Comparison of ENCODE assay signal across 8 cellular contexts in genomic region chr17:48577330-48577945, GRCh38. TPM values are rescaled to one million over a fixed set of nuclear protein-coding genes. Genes with fewer than 3 reads are reported as not detected.
A peak's percentile ranks its signal among the peaks of the same experiment; 100 is the strongest.
DNase-seq lines count a peak whose midpoint lies in the region; ATAC-seq lines count a peak whose summit lies in the region.

No MANE protein-coding gene starts in this region.

- DNase-seq in ACHN (peak; percentile 42), memory B cell (ENCODE audit: low spot score in 2 of 2) (no peak), EL (no peak), GM19238 (ENCODE audit: insufficient read length, low spot score) (no peak)
- no peak for DNase-seq in activated naive CD8-positive, alpha-beta T cell treated with anti-CD3 and anti-CD28 coated beads, Interleukin-2, amount 10 ng/mL, durations not matched to agents 7 days and 5 days
- no peak for DNase-seq in stimulated activated CD4-positive, alpha-beta T cell treated with anti-CD3 and anti-CD28 coated beads, Interleukin-4, amount 100 ng/mL, for 24 hours

- H3K9me3 Mint-ChIP-seq in activated naive CD8-positive, alpha-beta T cell treated with anti-CD3 and anti-CD28 coated beads, Interleukin-2, amount 10 ng/mL, durations not matched to agents 7 days and 5 days, result no peaks in the 10 kb centered on the region
- H3K9me3 Mint-ChIP-seq in memory B cell, result no peaks in the 10 kb centered on the region

- peak overlapping the region; percentile 89 for H3K4me3 Mint-ChIP-seq in activated naive CD8-positive, alpha-beta T cell treated with anti-CD3 and anti-CD28 coated beads, Interleukin-2, amount 10 ng/mL, durations not matched to agents 7 days and 5 days
- peak overlapping the region; percentile 71 for H3K4me3 Mint-ChIP-seq in memory B cell

- H3K27ac Mint-ChIP-seq in activated naive CD8-positive, alpha-beta T cell treated with anti-CD3 and anti-CD28 coated beads, Interleukin-2, amount 10 ng/mL, durations not matched to agents 7 days and 5 days, result peak overlapping the region; percentile 74
- peak overlapping the region; percentile 38 for H3K27ac Mint-ChIP-seq in memory B cell

- in situ Hi-C loops in ACHN (cut with HindIII; ENCODE audit: low pct_ligation_motif_present, low pct_unique_long_range_greater_than_20kb, low sequenced_read_pairs), result no loop called here

- peaks cover 12% of the 10 kb centered on the region for H3K36me3 Mint-ChIP-seq in activated naive CD8-positive, alpha-beta T cell treated with anti-CD3 and anti-CD28 coated beads, Interleukin-2, amount 10 ng/mL, durations not matched to agents 7 days and 5 days
- peaks cover 2% of the 10 kb centered on the region for H3K36me3 Mint-ChIP-seq in memory B cell

- peaks cover 36% of the 10 kb centered on the region for H3K27me3 Mint-ChIP-seq in activated naive CD8-positive, alpha-beta T cell treated with anti-CD3 and anti-CD28 coated beads, Interleukin-2, amount 10 ng/mL, durations not matched to agents 7 days and 5 days
- H3K27me3 Mint-ChIP-seq in memory B cell, result peaks cover 20% of the 10 kb centered on the region

- ATAC-seq in HG02642 (IDR thresholded peaks at IDR 0.05; ENCODE audit: poor library complexity, unreplicated experiment) (peak; percentile 5), memory B cell (ENCODE audit: low read depth) (no peak), GM18873 (IDR thresholded peaks at IDR 0.05; ENCODE audit: low FRiP score, unreplicated experiment) (no peak)
- ATAC-seq in activated naive CD8-positive, alpha-beta T cell treated with anti-CD3 and anti-CD28 coated beads, Interleukin-2, amount 10 ng/mL, durations not matched to agents 7 days and 5 days (ENCODE audit: low read depth), result peak; percentile 8

- POLR2A ChIA-PET in activated naive CD8-positive, alpha-beta T cell treated with anti-CD3 and anti-CD28 coated beads, Interleukin-2, amount 10 ng/mL, durations not matched to agents 7 days and 5 days (lab: Charles Lee), result interaction anchor here (0.5 to 1.4 kb wide), 4 partner anchors 22 to 494 kb away, joined by 3 to 4 read pairs (median 3); no protein-coding TSS in a partner anchor

- peaks cover 33% of the 10 kb centered on the region for H3K4me1 Mint-ChIP-seq in activated naive CD8-positive, alpha-beta T cell treated with anti-CD3 and anti-CD28 coated beads, Interleukin-2, amount 10 ng/mL, durations not matched to agents 7 days and 5 days
- H3K4me1 Mint-ChIP-seq in memory B cell, result peaks cover 10% of the 10 kb centered on the region

RNA-seq across cellular contexts. Expression of gene HOXB4, which starts 0.7 kb away (rescaled TPM):
- 1 to 10 TPM; 5.3 to 6.4 TPM for total RNA-seq in activated naive CD8-positive, alpha-beta T cell treated with anti-CD3 and anti-CD28 coated beads, Interleukin-2, amount 10 ng/mL, durations not matched to agents 7 days and 5 days

RNA-seq across cellular contexts. Expression of gene HOXB3, which starts 12.6 kb away (rescaled TPM):
- total RNA-seq in activated naive CD8-positive, alpha-beta T cell treated with anti-CD3 and anti-CD28 coated beads, Interleukin-2, amount 10 ng/mL, durations not matched to agents 7 days and 5 days, result 10 to 100 TPM; 10.5 to 13.6 TPM

RNA-seq across cellular contexts. Expression of gene HOXB5, which starts 16.1 kb away (rescaled TPM):
- not detected for total RNA-seq in activated naive CD8-positive, alpha-beta T cell treated with anti-CD3 and anti-CD28 coated beads, Interleukin-2, amount 10 ng/mL, durations not matched to agents 7 days and 5 days

RNA-seq across cellular contexts. Expression of gene HOXB6, which starts 27.3 kb away (rescaled TPM):
- total RNA-seq in activated naive CD8-positive, alpha-beta T cell treated with anti-CD3 and anti-CD28 coated beads, Interleukin-2, amount 10 ng/mL, durations not matched to agents 7 days and 5 days, result not detected

RNA-seq across cellular contexts. Expression of gene HOXB2, which starts 32.5 kb away (rescaled TPM):
- 10 to 100 TPM; 19.5 to 20.0 TPM for total RNA-seq in activated naive CD8-positive, alpha-beta T cell treated with anti-CD3 and anti-CD28 coated beads, Interleukin-2, amount 10 ng/mL, durations not matched to agents 7 days and 5 days

Comparison
In these comparisons a context has a peak if more than half of its experiments do, and no peak if none do; other contexts are left out.
1. ATAC-seq: peak in HG02642 (single experiment) and activated naive CD8-positive, alpha-beta T cell treated with anti-CD3 and anti-CD28 coated beads, Interleukin-2, amount 10 ng/mL, durations not matched to agents 7 days and 5 days (single experiment); none in memory B cell (single experiment) and GM18873 (single experiment).